ENCODE assay signal across 8 cellular contexts in the genomic region with DNA sequence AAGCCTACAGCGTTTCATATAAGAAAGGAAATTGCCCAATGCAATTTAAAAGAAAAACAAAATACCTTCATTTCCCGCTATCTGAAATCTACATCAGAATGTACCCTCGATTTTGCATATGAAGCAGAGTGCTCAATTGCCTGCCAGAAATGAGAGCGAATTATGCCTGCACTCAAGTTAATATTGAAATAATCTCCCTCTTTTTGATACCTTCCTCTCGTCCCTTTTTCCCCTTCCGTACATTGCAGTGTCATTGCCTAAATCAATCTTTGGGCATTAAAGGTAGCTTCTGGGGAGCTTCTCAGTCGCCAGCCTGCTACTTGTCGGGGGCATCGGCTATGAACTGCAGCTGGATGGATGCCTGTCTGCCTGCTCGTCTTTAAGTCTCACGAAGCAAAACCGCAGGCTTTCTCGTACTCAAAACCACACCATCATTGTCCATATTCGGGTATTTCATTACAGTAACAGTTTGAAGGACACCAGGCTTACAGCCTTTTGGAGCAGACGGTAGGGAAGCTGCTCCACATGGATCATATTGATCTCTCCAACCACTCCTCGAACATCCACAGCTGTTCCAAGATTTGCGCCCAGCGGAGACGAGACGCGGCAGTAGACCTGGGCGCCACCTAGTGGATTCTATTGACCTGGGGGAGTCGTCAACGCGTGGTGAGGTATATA.
DNase-seq lines count a peak whose midpoint lies in the region; ATAC-seq and TF ChIP-seq lines count a peak whose summit lies in the region.

No MANE protein-coding gene starts in this region.

- DNase-seq in AG09319 (ENCODE audit: extremely low read depth, low read depth): no peak
- DNase-seq in NCI-H226: peak; percentile 68
- peak; percentile 30 to 53 (median 36) for DNase-seq in activated CD4-positive, CD25-positive, alpha-beta regulatory T cell (lab: John Stamatoyannopoulos, UW)
- DNase-seq in cerebellar cortex (ENCODE audit: low spot score): peak; percentile 85
- peak; percentile 77 for DNase-seq in kidney tubule cell (ENCODE audit: low spot score)
- peak; percentile 79 to 80 for DNase-seq in stimulated activated CD4-positive, alpha-beta T cell treated with anti-CD3 and anti-CD28 coated beads, Interleukin-2, amount 100 ng/mL, for 24 hours

- ATAC-seq in GM18907 (IDR thresholded peaks at IDR 0.05; ENCODE audit: unreplicated experiment) (peak; percentile 91), HG03159 (IDR thresholded peaks at IDR 0.05; ENCODE audit: unreplicated experiment) (peak; percentile 81)

- peak; percentile 94 for TF ChIP-seq CTCF in AG09319 (IDR thresholded peaks at IDR 0.05; ENCODE audit: low read depth, low read length)
